In the genomic region with DNA sequence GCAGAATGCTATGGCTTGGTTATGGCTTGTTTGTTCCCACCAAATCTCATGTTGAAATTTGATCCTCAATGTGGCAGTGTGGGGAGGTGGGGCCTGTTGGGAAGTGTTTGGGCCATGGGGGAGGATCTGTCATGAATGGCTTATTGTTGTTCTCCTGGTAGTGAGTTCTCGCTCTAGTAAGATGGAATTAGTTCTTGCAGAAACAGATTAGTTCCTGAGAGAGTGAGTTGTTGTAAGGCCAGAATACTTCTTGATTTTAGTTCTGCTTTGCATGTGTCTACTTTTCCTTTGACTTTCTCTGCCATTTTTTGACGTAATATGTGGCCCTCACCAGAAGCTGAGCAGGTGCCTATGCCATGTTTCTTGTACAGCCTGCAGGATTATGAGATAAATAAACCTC, we compare ENCODE assay signal across 21 cellular contexts.
DNase-seq lines count a peak whose midpoint lies in the region; ATAC-seq and TF ChIP-seq lines count a peak whose summit lies in the region.
"Had no signal": no experiment of that assay in that cellular context is flagged by ENCODE, and none has a peak within 500 bp of the region (broad histone marks: within the 10 kb centered on the region; RNA-seq: fewer than 3 reads in every experiment).

No MANE protein-coding gene starts in this region.

- WGBS in neuronal stem cell (ENCODE audit: extremely low coverage in 2 of 2, insufficient read length in 2 of 2, insufficient replicate concordance in 1 of 2), 2 donors, result no CpG with 5 or more reads among the region's 2 CpGs

- no peaks in the 10 kb centered on the region for H3K4me1 Mint-ChIP-seq in activated T-helper 1 cell treated with anti-CD3 and anti-CD28 coated beads, Interleukin-12 subunit alpha, Interleukin-12 subunit beta, Interleukin-2, Interleukin-4 antibody, amounts not matched to agents 30 ng/mL and 10 ng/mL and 1 ng/mL, durations not matched to agents 14 hours and 24 hours and 36 hours (ENCODE audit: low read depth)

- H3K79me1 ChIP-seq in neuronal stem cell (ENCODE audit: low read depth, low read length), result no peaks in the 10 kb centered on the region

- H2BK12ac ChIP-seq in neuronal stem cell (ENCODE audit: low read length), result no peak overlapping the region

- H3K14ac ChIP-seq in neuronal stem cell (ENCODE audit: low read length), result no peak overlapping the region

- no peaks in the 10 kb centered on the region for H4K20me1 ChIP-seq in BLaER1

- H3K4me3 Mint-ChIP-seq in activated T-helper 1 cell treated with anti-CD3 and anti-CD28 coated beads, Interleukin-12 subunit alpha, Interleukin-12 subunit beta, Interleukin-2, Interleukin-4 antibody, amounts not matched to agents 30 ng/mL and 10 ng/mL and 1 ng/mL, durations not matched to agents 14 hours and 24 hours and 36 hours, result no peak overlapping the region
- H3K4me3 Mint-ChIP-seq: endodermal cell, H9, neural crest cell had no signal

- peaks cover 13% of the 10 kb centered on the region for H3K27me3 Mint-ChIP-seq in activated T-helper 1 cell treated with anti-CD3 and anti-CD28 coated beads, Interleukin-12 subunit alpha, Interleukin-12 subunit beta, Interleukin-2, Interleukin-4 antibody, amounts not matched to agents 30 ng/mL and 10 ng/mL and 1 ng/mL, durations not matched to agents 14 hours and 24 hours and 36 hours (ENCODE audit: insufficient read depth)

- no peak for TF ChIP-seq CTCF in dorsolateral prefrontal cortex (IDR thresholded peaks at IDR 0.05 in 54 of 56, conservative IDR thresholded peaks at IDR 0.05 in 2 of 56; ENCODE audit: low read depth in 1 of 56, partially characterized antibody in 56 of 56)

- no peak overlapping the region for H4K8ac ChIP-seq in neuronal stem cell (ENCODE audit: low read depth, low read length)

- H3K4me1 ChIP-seq in BLaER1 (peaks cover 75% of the 10 kb centered on the region), neuronal stem cell (ENCODE audit: control insufficient read depth in 2 of 2, insufficient read depth in 1 of 2, low read depth in 1 of 2, low read length in 2 of 2) (peaks cover 0 to 4% of the 10 kb centered on the region in 2 donors)
- H3K4me1 ChIP-seq: ascending aorta, uterus had no signal

- H3K9ac ChIP-seq in BLaER1 (peak overlapping the region; percentile 80), neuronal stem cell (ENCODE audit: low read depth, low read length, poor library complexity) (no peak overlapping the region)

- intact Hi-C loops in dorsolateral prefrontal cortex (cut with DNase I), result no loop called here
- intact Hi-C loops in activated T-helper 1 cell treated with anti-CD3 and anti-CD28 coated beads, Interleukin-12 subunit alpha, Interleukin-12 subunit beta, Interleukin-2, Interleukin-4 antibody, amounts not matched to agents 30 ng/mL and 10 ng/mL and 1 ng/mL, durations not matched to agents 14 hours and 24 hours and 36 hours (cut with micrococcal nuclease), result no loop called here

- H3K27me3 ChIP-seq in BLaER1 (no peaks in the 10 kb centered on the region), dorsolateral prefrontal cortex (peaks cover 0 to 3% (median 0%) of the 10 kb centered on the region in 45 donors), neuronal stem cell (ENCODE audit: control insufficient read depth in 3 of 3, insufficient read depth in 3 of 3, low read depth in 1 of 3, low read length in 3 of 3) (no peaks in the 10 kb centered on the region)
- H3K27me3 ChIP-seq: ascending aorta, uterus had no signal

- H2BK15ac ChIP-seq in neuronal stem cell (ENCODE audit: low read length), result no peak overlapping the region

- H2BK120ac ChIP-seq in neuronal stem cell (ENCODE audit: low read depth, low read length), result no peak overlapping the region

- H3K23ac ChIP-seq in neuronal stem cell (ENCODE audit: low read depth, low read length, poor library complexity), result no peak overlapping the region

- H3K36me3 Mint-ChIP-seq in activated T-helper 1 cell treated with anti-CD3 and anti-CD28 coated beads, Interleukin-12 subunit alpha, Interleukin-12 subunit beta, Interleukin-2, Interleukin-4 antibody, amounts not matched to agents 30 ng/mL and 10 ng/mL and 1 ng/mL, durations not matched to agents 14 hours and 24 hours and 36 hours (ENCODE audit: low read depth), result no peaks in the 10 kb centered on the region

- H3K4me3 ChIP-seq in BLaER1 (peak overlapping the region; percentile 63), dorsolateral prefrontal cortex (no peak overlapping the region), neuronal stem cell (ENCODE audit: low read length in 2 of 2) (no peak overlapping the region)
- H3K4me3 ChIP-seq: ascending aorta, uterus had no signal

- H4K91ac ChIP-seq in neuronal stem cell (ENCODE audit: low read depth, low read length, poor library complexity), result no peak overlapping the region

- H3K18ac ChIP-seq in neuronal stem cell (ENCODE audit: low read length), result no peak overlapping the region

- H3K9me3 ChIP-seq in BLaER1, result peaks cover 17% of the 10 kb centered on the region
- no peaks in the 10 kb centered on the region for H3K9me3 ChIP-seq in neuronal stem cell (replicated peaks in 1 of 2; ENCODE audit: control insufficient read depth in 2 of 2, insufficient read depth in 1 of 2, low read depth in 1 of 2, low read length in 2 of 2)
- H3K9me3 ChIP-seq: ascending aorta, uterus had no signal

- H3K27ac Mint-ChIP-seq in activated T-helper 1 cell treated with anti-CD3 and anti-CD28 coated beads, Interleukin-12 subunit alpha, Interleukin-12 subunit beta, Interleukin-2, Interleukin-4 antibody, amounts not matched to agents 30 ng/mL and 10 ng/mL and 1 ng/mL, durations not matched to agents 14 hours and 24 hours and 36 hours, result no peak overlapping the region
- H3K27ac Mint-ChIP-seq: endodermal cell, H9 had no signal

- H3K27ac ChIP-seq in BLaER1 (peak overlapping the region; percentile 91), dorsolateral prefrontal cortex (peak overlapping the region in 33 of 59 donors; percentile 1 to 71 (median 49)), neuronal stem cell (replicated peaks; ENCODE audit: low read length) (peak overlapping the region; percentile 36)
- H3K27ac ChIP-seq: uterus had no signal

- no peak overlapping the region for H2AK5ac ChIP-seq in neuronal stem cell (ENCODE audit: low read depth, low read length)

- DNase-seq in MV-4-11 (lab: John Stamatoyannopoulos, UW) (peak; percentile 82), dorsolateral prefrontal cortex (no peak), neuronal stem cell (ENCODE audit: low spot score) (no peak), NCI-H510A (lab: John Stamatoyannopoulos, UW) (no peak)
- no peak for DNase-seq in activated T-helper 1 cell treated with anti-CD3 and anti-CD28 coated beads, Interleukin-12 subunit alpha, Interleukin-12 subunit beta, Interleukin-2, Interleukin-4 antibody, amounts not matched to agents 30 ng/mL and 10 ng/mL and 1 ng/mL, durations not matched to agents 14 hours and 24 hours and 36 hours (ENCODE audit: low spot score)
- DNase-seq in stimulated activated naive CD8-positive, alpha-beta T cell treated with anti-CD3 and anti-CD28 coated beads, Interleukin-15, Interleukin-2, amounts not matched to agents 100 U/mL and 50 U/mL, for 24 hours, result no peak
- DNase-seq: activated CD4-positive, alpha-beta T cell treated with anti-CD3 and anti-CD28 coated beads, Interleukin-2, amount 50 U/mL, for 1 hour; activated naive CD4-positive, alpha-beta T cell treated with Interleukin-2 at 50 U/mL for 16 hours; EL; endodermal cell; H9; KG1; mesenchymal stem cell; NCI-H1105 treated with DMSO at 0.1 percent for 48 hours; NCI-H526; stimulated activated naive CD4-positive, alpha-beta T cell; uterus had no signal

- no peak for ATAC-seq in HG02798 (IDR thresholded peaks at IDR 0.05; ENCODE audit: poor library complexity, unreplicated experiment)
- no peak for ATAC-seq in stimulated activated naive CD8-positive, alpha-beta T cell treated with anti-CD3 and anti-CD28 coated beads, Interleukin-15, Interleukin-2, amounts not matched to agents 100 U/mL and 50 U/mL, for 24 hours

- H3K9me3 Mint-ChIP-seq in activated T-helper 1 cell treated with anti-CD3 and anti-CD28 coated beads, Interleukin-12 subunit alpha, Interleukin-12 subunit beta, Interleukin-2, Interleukin-4 antibody, amounts not matched to agents 30 ng/mL and 10 ng/mL and 1 ng/mL, durations not matched to agents 14 hours and 24 hours and 36 hours, result no peaks in the 10 kb centered on the region
- H3K9me3 Mint-ChIP-seq: endodermal cell, H9 had no signal

- H3K36me3 ChIP-seq in BLaER1, result no peaks in the 10 kb centered on the region; the same call in 1 of the 2 replicates
- no peaks in the 10 kb centered on the region for H3K36me3 ChIP-seq in neuronal stem cell (replicated peaks in 1 of 2; ENCODE audit: control insufficient read depth in 2 of 2, insufficient read depth in 2 of 2, low read length in 2 of 2)
- H3K36me3 ChIP-seq: ascending aorta, uterus had no signal

- no peak overlapping the region for H2BK5ac ChIP-seq in neuronal stem cell (ENCODE audit: low read length)

- H3K4ac ChIP-seq in neuronal stem cell (ENCODE audit: low read length), result no peak overlapping the region

- H3K4me2 ChIP-seq in BLaER1 (peak overlapping the region; percentile 87), neuronal stem cell (ENCODE audit: insufficient read depth, low read length, poor library complexity, severe bottlenecking) (no peak overlapping the region)

- no peak overlapping the region for H2AFZ ChIP-seq in neuronal stem cell (ENCODE audit: low read length)

Comparison
In these comparisons a context has a peak if more than half of its experiments do, and no peak if none do; other contexts are left out.
1. H3K27ac ChIP-seq: peak in every context shown above with its lines; median percentile 91 in BLaER1; 49 in dorsolateral prefrontal cortex; 36 in neuronal stem cell.